Comparison of ENCODE assay signal across 19 cellular contexts in genomic region chr5:123474238-123474637, GRCh38.
"Had no signal": no experiment of that assay in that cellular context is flagged by ENCODE, and none has a peak within 500 bp of the region (broad histone marks: within the 10 kb centered on the region; RNA-seq: fewer than 3 reads in every experiment).

No MANE protein-coding gene starts in this region.

- H3K9me3 Mint-ChIP-seq: effector memory CD8-positive, alpha-beta T cell had no signal

- H2AFZ ChIP-seq: parathyroid adenoma had no signal

- DNase-seq: activated naive CD4-positive, alpha-beta T cell; activated naive CD8-positive, alpha-beta T cell treated with anti-CD3 and anti-CD28 coated beads, Interleukin-2, amount 10 ng/mL, durations not matched to agents 7 days and 5 days; brain microvascular endothelial cell; cerebellar nuclear complex; effector memory CD8-positive, alpha-beta T cell; hippocampal formation; kidney; left ventricle myocardium inferior; mucosa of descending colon; naive thymus-derived CD8-positive, alpha-beta T cell; retina; stimulated activated CD4-positive, alpha-beta T cell treated with anti-CD3 and anti-CD28 coated beads, Interleukin-2, amount 100 ng/mL, for 48 hours; stimulated activated naive B cell treated with anti-CD40 and anti-IgM and Interleukin-4, amounts not matched to agents 10 μg/mL and 1 μg/mL and 100 μg/mL, for 72 hours; T-helper 9 cell; thyroid gland had no signal

- H3K27me3 ChIP-seq: brain microvascular endothelial cell, thyroid gland, vagina had no signal

- H3K4me1 Mint-ChIP-seq: activated naive CD8-positive, alpha-beta T cell treated with anti-CD3 and anti-CD28 coated beads, Interleukin-2, amount 10 ng/mL, durations not matched to agents 7 days and 5 days; memory B cell; naive thymus-derived CD8-positive, alpha-beta T cell; stimulated activated naive B cell treated with anti-CD40 and anti-IgM and Interleukin-4, amounts not matched to agents 10 μg/mL and 1 μg/mL and 100 μg/mL, for 72 hours had no signal

- H3K4me1 ChIP-seq: left ventricle myocardium inferior, parathyroid adenoma, thyroid gland, vagina had no signal

- ATAC-seq: activated CD4-positive, CD25-positive, alpha-beta regulatory T cell treated with anti-CD3 and anti-CD28 coated beads, Interleukin-2, amount 50 U/mL, for 24 hours; effector memory CD8-positive, alpha-beta T cell; mucosa of descending colon; naive thymus-derived CD8-positive, alpha-beta T cell; stimulated activated naive B cell treated with anti-CD40 and anti-IgM and Interleukin-4, amounts not matched to agents 10 μg/mL and 1 μg/mL and 100 μg/mL, for 72 hours had no signal

- H3K36me3 Mint-ChIP-seq: activated naive CD8-positive, alpha-beta T cell treated with anti-CD3 and anti-CD28 coated beads, Interleukin-2, amount 10 ng/mL, durations not matched to agents 7 days and 5 days; stimulated activated naive B cell treated with anti-CD40 and anti-IgM and Interleukin-4, amounts not matched to agents 10 μg/mL and 1 μg/mL and 100 μg/mL, for 72 hours had no signal

- H3K4me3 ChIP-seq: left ventricle myocardium inferior, mucosa of descending colon, thyroid gland, vagina had no signal

- H3K9ac ChIP-seq: parathyroid adenoma had no signal

- H3K27ac Mint-ChIP-seq: activated naive CD8-positive, alpha-beta T cell treated with anti-CD3 and anti-CD28 coated beads, Interleukin-2, amount 10 ng/mL, durations not matched to agents 7 days and 5 days; effector memory CD8-positive, alpha-beta T cell; memory B cell; naive thymus-derived CD8-positive, alpha-beta T cell; stimulated activated naive B cell treated with anti-CD40 and anti-IgM and Interleukin-4, amounts not matched to agents 10 μg/mL and 1 μg/mL and 100 μg/mL, for 72 hours had no signal

- H3K79me2 ChIP-seq: parathyroid adenoma had no signal

- H3K4me3 Mint-ChIP-seq: activated naive CD8-positive, alpha-beta T cell treated with anti-CD3 and anti-CD28 coated beads, Interleukin-2, amount 10 ng/mL, durations not matched to agents 7 days and 5 days; effector memory CD8-positive, alpha-beta T cell; memory B cell; naive thymus-derived CD8-positive, alpha-beta T cell; stimulated activated naive B cell treated with anti-CD40 and anti-IgM and Interleukin-4, amounts not matched to agents 10 μg/mL and 1 μg/mL and 100 μg/mL, for 72 hours had no signal

- H3K27ac ChIP-seq: brain microvascular endothelial cell, left ventricle myocardium inferior, parathyroid adenoma, thyroid gland, vagina had no signal

- H3K36me3 ChIP-seq: brain microvascular endothelial cell, left ventricle myocardium inferior, thyroid gland, vagina had no signal

- H3K9me3 ChIP-seq: left ventricle myocardium inferior, mucosa of descending colon, thyroid gland, vagina had no signal
